In the genomic region with DNA sequence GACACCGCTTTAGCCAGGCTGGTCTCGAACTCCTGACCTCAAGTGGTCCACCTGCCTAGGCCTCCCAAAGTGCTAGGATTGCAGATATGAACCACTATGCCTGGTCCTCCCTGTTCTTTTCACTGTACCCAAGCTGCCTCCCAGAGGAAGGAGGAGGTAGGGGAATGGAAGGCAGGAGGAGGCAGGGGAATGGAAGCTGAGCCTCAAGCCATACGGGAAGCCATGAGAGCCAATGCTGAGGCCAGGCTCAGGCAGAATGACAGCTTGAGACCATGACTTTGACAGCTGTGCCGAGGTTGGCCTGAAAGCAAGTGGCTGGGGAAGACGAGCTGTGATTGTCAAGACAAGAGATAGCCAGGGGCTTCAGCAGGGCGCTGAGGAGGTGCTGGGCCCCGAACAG, we compare ENCODE assay signal across 18 cellular contexts. TPM values are rescaled to one million over a fixed set of nuclear protein-coding genes. Genes with fewer than 3 reads are reported as not detected.
A peak's percentile ranks its signal among the peaks of the same experiment; 100 is the strongest.
DNase-seq lines count a peak whose midpoint lies in the region; ATAC-seq and TF ChIP-seq lines count a peak whose summit lies in the region.
"Had no signal": no experiment of that assay in that cellular context is flagged by ENCODE, and none has a peak within 500 bp of the region (broad histone marks: within the 10 kb centered on the region; RNA-seq: fewer than 3 reads in every experiment).

No MANE protein-coding gene starts in this region.

- H3K4me1 Mint-ChIP-seq in stimulated activated naive B cell treated with anti-CD40 and anti-IgM and Interleukin-4, amounts not matched to agents 10 μg/mL and 1 μg/mL and 100 μg/mL, for 72 hours, result peaks cover 3 to 6% of the 10 kb centered on the region in 2 donors
- H3K4me1 Mint-ChIP-seq: activated naive CD8-positive, alpha-beta T cell treated with anti-CD3 and anti-CD28 coated beads for 36 hours had no signal

- no peaks in the 10 kb centered on the region for H3K4me1 ChIP-seq in HAP-1
- H3K4me1 ChIP-seq: parathyroid adenoma had no signal

- peak; percentile 43 for DNase-seq in cardiac septum (ENCODE audit: low spot score)
- no peak for DNase-seq in Right ventricle myocardium inferior (ENCODE audit: missing footprints)
- peak; percentile 32 for DNase-seq in RKO (ENCODE audit: low spot score)
- peak; percentile 42 for DNase-seq in epithelial cell of esophagus (ENCODE audit: low read depth)
- DNase-seq in stimulated activated naive B cell treated with anti-CD40 and anti-IgM and Interleukin-4, amounts not matched to agents 10 μg/mL and 1 μg/mL and 100 μg/mL, for 72 hours, result no peak
- no peak for DNase-seq in superior temporal gyrus (ENCODE audit: extremely low spot score)
- no peak for DNase-seq in HAP-1 (ENCODE audit: low spot score in 2 of 2)
- DNase-seq: activated CD4-positive, alpha-beta T cell treated with anti-CD3 and anti-CD28 coated beads for 4 hours; activated naive CD8-positive, alpha-beta T cell treated with anti-CD3 and anti-CD28 coated beads for 36 hours; activated T-cell treated with anti-CD3 and anti-CD28 coated beads, Interleukin-2, amount 50 U/mL, for 24 hours; DMS153; heart left ventricle; kidney glomerular epithelial cell; PC-9; T-helper 2 cell had no signal

- no peak overlapping the region for H3K4me3 ChIP-seq in epithelial cell of esophagus (ENCODE audit: low read length)
- no peak overlapping the region for H3K4me3 ChIP-seq in HAP-1
- H3K4me3 ChIP-seq: heart left ventricle, PC-9 had no signal

- H3K27ac Mint-ChIP-seq in stimulated activated naive B cell treated with anti-CD40 and anti-IgM and Interleukin-4, amounts not matched to agents 10 μg/mL and 1 μg/mL and 100 μg/mL, for 72 hours, result peak overlapping the region; percentile 20
- H3K27ac Mint-ChIP-seq: activated naive CD8-positive, alpha-beta T cell treated with anti-CD3 and anti-CD28 coated beads for 36 hours; activated T-cell treated with anti-CD3 and anti-CD28 coated beads, Interleukin-2, amount 50 U/mL, for 24 hours had no signal

- TF ChIP-seq CTCF in epithelial cell of esophagus (IDR thresholded peaks at IDR 0.05; ENCODE audit: insufficient read depth, low read depth, low read length, missing control alignments), result peak; percentile 45

- H3K27me3 Mint-ChIP-seq in stimulated activated naive B cell treated with anti-CD40 and anti-IgM and Interleukin-4, amounts not matched to agents 10 μg/mL and 1 μg/mL and 100 μg/mL, for 72 hours, result peaks cover 12 to 43% of the 10 kb centered on the region in 2 donors

- H3K9me3 ChIP-seq in HAP-1, result no peaks in the 10 kb centered on the region
- H3K9me3 ChIP-seq: heart left ventricle had no signal

- H3K27me3 ChIP-seq in HAP-1 (ENCODE audit: low read depth), result peaks cover 7% of the 10 kb centered on the region

- in situ Hi-C loops in HAP-1 (cut with MboI; ENCODE audit: low sequenced_read_pairs), result no loop called here

- intact Hi-C loops in cardiac septum (cut with DNase I) (no loop called here), Right ventricle myocardium inferior (cut with DNase I) (no loop called here)

- H3K9me3 Mint-ChIP-seq in stimulated activated naive B cell treated with anti-CD40 and anti-IgM and Interleukin-4, amounts not matched to agents 10 μg/mL and 1 μg/mL and 100 μg/mL, for 72 hours, result no peaks in the 10 kb centered on the region
- H3K9me3 Mint-ChIP-seq: activated naive CD8-positive, alpha-beta T cell treated with anti-CD3 and anti-CD28 coated beads for 36 hours; activated T-cell treated with anti-CD3 and anti-CD28 coated beads, Interleukin-2, amount 50 U/mL, for 24 hours had no signal

- ATAC-seq in Right ventricle myocardium inferior (no peak), HG02973 (IDR thresholded peaks at IDR 0.05; ENCODE audit: unreplicated experiment) (no peak)
- no peak for ATAC-seq in stimulated activated naive B cell treated with anti-CD40 and anti-IgM and Interleukin-4, amounts not matched to agents 10 μg/mL and 1 μg/mL and 100 μg/mL, for 72 hours (replicated peaks)
- ATAC-seq: heart left ventricle had no signal

- no peaks in the 10 kb centered on the region for H3K36me3 Mint-ChIP-seq in stimulated activated naive B cell treated with anti-CD40 and anti-IgM and Interleukin-4, amounts not matched to agents 10 μg/mL and 1 μg/mL and 100 μg/mL, for 72 hours
- H3K36me3 Mint-ChIP-seq: activated naive CD8-positive, alpha-beta T cell treated with anti-CD3 and anti-CD28 coated beads for 36 hours had no signal

- H3K36me3 ChIP-seq in HAP-1 (replicated peaks), result no peaks in the 10 kb centered on the region
- H3K36me3 ChIP-seq: heart left ventricle had no signal

- no peak overlapping the region for H3K4me3 Mint-ChIP-seq in stimulated activated naive B cell treated with anti-CD40 and anti-IgM and Interleukin-4, amounts not matched to agents 10 μg/mL and 1 μg/mL and 100 μg/mL, for 72 hours
- H3K4me3 Mint-ChIP-seq: activated naive CD8-positive, alpha-beta T cell treated with anti-CD3 and anti-CD28 coated beads for 36 hours; activated T-cell treated with anti-CD3 and anti-CD28 coated beads, Interleukin-2, amount 50 U/mL, for 24 hours had no signal

RNA-seq across cellular contexts. Expression of a gene that starts 13.6 kb away (rescaled TPM):
- total RNA-seq in cardiac septum (8.5 TPM), Right ventricle myocardium inferior (9.7 TPM)

RNA-seq across cellular contexts. Expression of a gene that starts 23.1 kb away (rescaled TPM):
- total RNA-seq in cardiac septum, result 2.4 TPM
- 1.1 TPM for total RNA-seq in Right ventricle myocardium inferior
- total RNA-seq: endothelial cell of umbilical vein, PC-9 had no signal

RNA-seq across cellular contexts. Expression of a gene that starts 43.4 kb away (rescaled TPM):
- 0.73 TPM for total RNA-seq in cardiac septum
- total RNA-seq in Right ventricle myocardium inferior, result not detected

RNA-seq across cellular contexts. Expression of a gene that starts 51.1 kb away (rescaled TPM):
- total RNA-seq in cardiac septum (30.2 TPM), Right ventricle myocardium inferior (22.5 TPM)

Comparison
In these comparisons a context has a peak if more than half of its experiments do, and no peak if none do; other contexts are left out.
1. DNase-seq: peak in cardiac septum (single experiment), RKO (single experiment) and epithelial cell of esophagus (single experiment); none in Right ventricle myocardium inferior (single experiment), stimulated activated naive B cell treated with anti-CD40 and anti-IgM and Interleukin-4, amounts not matched to agents 10 μg/mL and 1 μg/mL and 100 μg/mL, for 72 hours (single experiment), superior temporal gyrus (single experiment) and HAP-1 (0 of 2).